ENCODE assay signal across 27 cellular contexts in genomic region chr1:245108251-245108650, GRCh38. TPM values are rescaled to one million over a fixed set of nuclear protein-coding genes. Genes with fewer than 3 reads are reported as not detected.
"Had no signal": no experiment of that assay in that cellular context is flagged by ENCODE, and none has a peak within 500 bp of the region (broad histone marks: within the 10 kb centered on the region; RNA-seq: fewer than 3 reads in every experiment).

No MANE protein-coding gene starts in this region.

- H3K27me3 ChIP-seq: ascending aorta, cardiac muscle cell, dorsolateral prefrontal cortex, esophagus muscularis mucosa, foreskin keratinocyte, pancreas, right atrium auricular region, spleen, upper lobe of left lung, vagina had no signal

- H3K4me1 Mint-ChIP-seq: activated naive CD4-positive, alpha-beta T cell treated with anti-CD3 and anti-CD28 coated beads, Interleukin-2, amount 10 ng/mL, durations not matched to agents 7 days and 5 days; activated naive CD8-positive, alpha-beta T cell treated with anti-CD3 and anti-CD28 coated beads, Interleukin-2, amount 10 ng/mL, durations not matched to agents 7 days and 5 days had no signal

- H3K4me3 ChIP-seq: ascending aorta, cardiac muscle cell, coronary artery, dorsolateral prefrontal cortex, esophagus muscularis mucosa, left ventricle myocardium inferior, lung, pancreas, right atrium auricular region, spleen, thoracic aorta, upper lobe of left lung, vagina had no signal

- H3K27ac ChIP-seq: ascending aorta, cardiac muscle cell, coronary artery, dorsolateral prefrontal cortex, esophagus muscularis mucosa, foreskin keratinocyte, left ventricle myocardium inferior, pancreas, right atrium auricular region, spleen, thoracic aorta, upper lobe of left lung, vagina had no signal

- DNase-seq: activated CD4-positive, alpha-beta T cell treated with anti-CD3 and anti-CD28 coated beads for 48 hours; activated CD4-positive, alpha-beta T cell treated with anti-CD3 and anti-CD28 coated beads, Interleukin-2, amount 50 U/mL, for 48 hours; activated CD8-positive, alpha-beta memory T cell treated with anti-CD3 and anti-CD28 coated beads for 24 hours; activated effector memory CD4-positive, alpha-beta T cell treated with Interleukin-2 at 50 U/mL for 16 hours; activated naive CD4-positive, alpha-beta T cell treated with anti-CD3 and anti-CD28 coated beads, Interleukin-2, amount 10 ng/mL, durations not matched to agents 7 days and 5 days; activated naive CD8-positive, alpha-beta T cell treated with anti-CD3 and anti-CD28 coated beads, Interleukin-2, amount 10 ng/mL, durations not matched to agents 7 days and 5 days; dorsolateral prefrontal cortex; effector memory CD8-positive, alpha-beta T cell; left ventricle myocardium inferior; nucleus accumbens; pancreas; spleen; stimulated activated naive CD8-positive, alpha-beta T cell treated with anti-CD3 and anti-CD28 coated beads, Interleukin-15, Interleukin-2, amounts not matched to agents 100 U/mL and 50 U/mL, for 24 hours; T-helper 1 cell; upper lobe of left lung had no signal

- H3K9me3 Mint-ChIP-seq: activated naive CD4-positive, alpha-beta T cell treated with anti-CD3 and anti-CD28 coated beads, Interleukin-2, amount 10 ng/mL, durations not matched to agents 7 days and 5 days; activated naive CD8-positive, alpha-beta T cell treated with anti-CD3 and anti-CD28 coated beads, Interleukin-2, amount 10 ng/mL, durations not matched to agents 7 days and 5 days; effector memory CD8-positive, alpha-beta T cell; natural killer cell treated with Interleukin-12 subunit alpha and Interleukin-12 subunit beta and Interleukin-15 and Interleukin-18, amount 100 ng/mL, for 72 hours; T-helper 2 cell treated with Interferon-gamma antibody and Interleukin-4, amounts not matched to agents 5 μg/mL and 100 μg/mL, for 36 hours had no signal

- H3K27ac Mint-ChIP-seq: activated naive CD4-positive, alpha-beta T cell treated with anti-CD3 and anti-CD28 coated beads, Interleukin-2, amount 10 ng/mL, durations not matched to agents 7 days and 5 days; activated naive CD8-positive, alpha-beta T cell treated with anti-CD3 and anti-CD28 coated beads, Interleukin-2, amount 10 ng/mL, durations not matched to agents 7 days and 5 days; effector memory CD8-positive, alpha-beta T cell; natural killer cell treated with Interleukin-12 subunit alpha and Interleukin-12 subunit beta and Interleukin-15 and Interleukin-18, amount 100 ng/mL, for 72 hours; T-helper 2 cell treated with Interferon-gamma antibody and Interleukin-4, amounts not matched to agents 5 μg/mL and 100 μg/mL, for 36 hours had no signal

- H3K4me1 ChIP-seq: ascending aorta, esophagus muscularis mucosa, foreskin keratinocyte, left ventricle myocardium inferior, pancreas, right atrium auricular region, spleen, upper lobe of left lung, vagina had no signal

- H3K36me3 Mint-ChIP-seq: activated naive CD4-positive, alpha-beta T cell treated with anti-CD3 and anti-CD28 coated beads, Interleukin-2, amount 10 ng/mL, durations not matched to agents 7 days and 5 days; activated naive CD8-positive, alpha-beta T cell treated with anti-CD3 and anti-CD28 coated beads, Interleukin-2, amount 10 ng/mL, durations not matched to agents 7 days and 5 days; natural killer cell treated with Interleukin-12 subunit alpha and Interleukin-12 subunit beta and Interleukin-15 and Interleukin-18, amount 100 ng/mL, for 72 hours had no signal

- H3K4me3 Mint-ChIP-seq: activated naive CD4-positive, alpha-beta T cell treated with anti-CD3 and anti-CD28 coated beads, Interleukin-2, amount 10 ng/mL, durations not matched to agents 7 days and 5 days; activated naive CD8-positive, alpha-beta T cell treated with anti-CD3 and anti-CD28 coated beads, Interleukin-2, amount 10 ng/mL, durations not matched to agents 7 days and 5 days; brain; effector memory CD8-positive, alpha-beta T cell; natural killer cell treated with Interleukin-12 subunit alpha and Interleukin-12 subunit beta and Interleukin-15 and Interleukin-18, amount 100 ng/mL, for 72 hours; T-helper 2 cell treated with Interferon-gamma antibody and Interleukin-4, amounts not matched to agents 5 μg/mL and 100 μg/mL, for 36 hours had no signal

- ATAC-seq: effector memory CD8-positive, alpha-beta T cell; pancreas; stimulated activated naive CD8-positive, alpha-beta T cell treated with anti-CD3 and anti-CD28 coated beads, Interleukin-15, Interleukin-2, amounts not matched to agents 100 U/mL and 50 U/mL, for 24 hours had no signal

- H3K36me3 ChIP-seq: ascending aorta, cardiac muscle cell, esophagus muscularis mucosa, left ventricle myocardium inferior, pancreas, right atrium auricular region, spleen, thoracic aorta, upper lobe of left lung, vagina had no signal

- H3K9me3 ChIP-seq: ascending aorta, esophagus muscularis mucosa, left ventricle myocardium inferior, pancreas, right atrium auricular region, spleen, thoracic aorta, upper lobe of left lung, vagina had no signal

- H3K27me3 Mint-ChIP-seq: activated naive CD8-positive, alpha-beta T cell treated with anti-CD3 and anti-CD28 coated beads, Interleukin-2, amount 10 ng/mL, durations not matched to agents 7 days and 5 days; natural killer cell treated with Interleukin-12 subunit alpha and Interleukin-12 subunit beta and Interleukin-15 and Interleukin-18, amount 100 ng/mL, for 72 hours had no signal

RNA-seq across cellular contexts. Expression of gene KIF26B, which starts 46.5 kb away (rescaled TPM):
- total RNA-seq: ascending aorta; natural killer cell treated with Interleukin-12 subunit alpha and Interleukin-12 subunit beta and Interleukin-15 and Interleukin-18, amount 100 ng/mL, for 72 hours had no signal
